16 cellular contexts compared by ENCODE assay signal in the genomic region with DNA sequence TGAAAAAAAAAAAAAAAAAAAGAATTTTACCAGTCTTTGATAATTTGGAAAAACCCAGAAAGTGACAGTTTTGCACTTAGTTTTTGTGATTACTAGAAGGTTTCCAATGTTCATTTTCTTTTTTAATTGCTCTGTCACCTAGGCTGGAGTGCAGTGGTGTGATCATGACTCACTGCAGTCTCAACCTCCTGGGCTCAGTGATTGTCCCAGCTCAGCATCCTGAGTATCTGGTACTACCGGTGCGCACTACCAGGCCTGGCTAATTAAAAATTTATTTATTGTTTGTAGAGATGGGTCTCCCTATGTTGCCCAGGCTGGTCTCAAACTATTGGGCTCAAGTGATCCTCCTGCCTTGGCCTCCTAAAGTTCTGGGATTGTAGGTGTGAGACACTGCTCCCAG.
"Had no signal": no experiment of that assay in that cellular context is flagged by ENCODE, and none has a peak within 500 bp of the region (broad histone marks: within the 10 kb centered on the region; RNA-seq: fewer than 3 reads in every experiment).

No MANE protein-coding gene starts in this region.

- H3K4me3 ChIP-seq: body of pancreas, coronary artery, right atrium auricular region, skin epidermis, testis, upper lobe of left lung had no signal

- DNase-seq: activated effector memory CD4-positive, alpha-beta T cell treated with Interleukin-2 at 50 U/mL for 16 hours; activated T-cell treated with anti-CD3 and anti-CD28 coated beads for 4 hours; amygdala; hypothalamus; left ventricle myocardium superior; occipital lobe; stimulated activated naive CD8-positive, alpha-beta T cell treated with anti-CD3 and anti-CD28 coated beads, Interleukin-15, amount 100 ng/mL, for 72 hours; testis; upper lobe of left lung had no signal

- ATAC-seq: activated naive CD4-positive, alpha-beta T cell treated with anti-CD3 and anti-CD28 coated beads, Interleukin-2, amount 50 U/mL, for 72 hours; body of pancreas; left ventricle myocardium superior; natural killer cell treated with Interleukin-12 subunit alpha and Interleukin-12 subunit beta and Interleukin-15 and Interleukin-18, amount 100 ng/mL, for 72 hours; SK-N-SH treated with all-trans-retinoic acid at 6 μM for 48 hours; stimulated activated naive CD8-positive, alpha-beta T cell treated with anti-CD3 and anti-CD28 coated beads, Interleukin-15, amount 100 ng/mL, for 72 hours had no signal
